In genomic region chr6:68559716-68560115, GRCh38 we compare ENCODE assay signal across 10 cellular contexts.
DNase-seq lines count a peak whose midpoint lies in the region; ATAC-seq and TF ChIP-seq lines count a peak whose summit lies in the region.
"Had no signal": no experiment of that assay in that cellular context is flagged by ENCODE, and none has a peak within 500 bp of the region (broad histone marks: within the 10 kb centered on the region; RNA-seq: fewer than 3 reads in every experiment).

No MANE protein-coding gene starts in this region.

- no peak for TF ChIP-seq CTCF in dorsolateral prefrontal cortex (IDR thresholded peaks at IDR 0.05 in 54 of 56, conservative IDR thresholded peaks at IDR 0.05 in 2 of 56; ENCODE audit: low read depth in 1 of 56, partially characterized antibody in 56 of 56)
- TF ChIP-seq CTCF in OCI-LY7 (conservative IDR thresholded peaks at IDR 0.05; ENCODE audit: low read length) = no peak

- H3K9me3 ChIP-seq in OCI-LY7 (ENCODE audit: low read length) = no peaks in the 10 kb centered on the region

- H4K20me1 ChIP-seq in OCI-LY7 (ENCODE audit: insufficient read depth, low read length) = no peaks in the 10 kb centered on the region

- H3K79me2 ChIP-seq in OCI-LY7 (ENCODE audit: insufficient read depth, low read depth, low read length) = no peaks in the 10 kb centered on the region

- no peaks in the 10 kb centered on the region for H3K9me2 ChIP-seq in OCI-LY7 (ENCODE audit: insufficient read depth, low read length)

- H3K27me3 ChIP-seq in dorsolateral prefrontal cortex = no peaks in the 10 kb centered on the region

- POLR2A ChIA-PET in OCI-LY7 (lab: Charles Lee) = no interaction called here

- peak; percentile 29 for DNase-seq in HCEC 1CT
- peak; percentile 71 to 88 for DNase-seq in NCI-H446 (lab: John Stamatoyannopoulos, UW)
- DNase-seq in dorsolateral prefrontal cortex = peak in 1 of 10 donors; percentile 28
- DNase-seq in putamen (ENCODE audit: low spot score) = peak; percentile 29
- no peak for DNase-seq in OCI-LY7 (ENCODE audit: low spot score)
- no peak for DNase-seq in mucosa of gallbladder (ENCODE audit: low spot score)
- DNase-seq in NCI-H2227 treated with DMSO at 0.1 percent for 48 hours (lab: John Stamatoyannopoulos, UW) = no peak
- DNase-seq: activated effector memory CD4-positive, alpha-beta T cell treated with Interleukin-2 at 50 U/mL for 16 hours; small intestine had no signal

- no peak overlapping the region for H3K4me2 ChIP-seq in OCI-LY7 (ENCODE audit: low read length)

- H3K4me3 ChIP-seq in dorsolateral prefrontal cortex (peak overlapping the region in 40 of 59 donors; percentile 0 to 53 (median 24)), OCI-LY7 (ENCODE audit: low read depth, low read length, poor library complexity, severe bottlenecking) (no peak overlapping the region)

- CTCF ChIA-PET in OCI-LY7 (lab: Charles Lee; ENCODE audit: unreplicated experiment) = no interaction called here

- no TSS peak for BruUV-seq in OCI-LY7 (replicated peaks; lab: Mats Ljungman, UMichigan)

- H3K27ac ChIP-seq in dorsolateral prefrontal cortex (peak overlapping the region in 28 of 59 donors; percentile 1 to 65 (median 33)), OCI-LY7 (ENCODE audit: low read depth, low read length, poor library complexity, severe bottlenecking) (no peak overlapping the region)

- no peak overlapping the region for H2AFZ ChIP-seq in OCI-LY7 (ENCODE audit: low read length)

- H3K4me1 ChIP-seq in OCI-LY7 (ENCODE audit: insufficient read depth, low read length, poor library complexity, severe bottlenecking) = no peaks in the 10 kb centered on the region

- intact Hi-C loops in dorsolateral prefrontal cortex (cut with DNase I) = loop anchor here (2.0 to 5.0 kb wide), 3 partner anchors 75 to 408 kb away; partner anchors contain the start of gene ADGRB3 (in 2 of the 2)
- intact Hi-C loops in OCI-LY7 (cut with micrococcal nuclease; ENCODE audit: unreplicated experiment) = no loop called here

- no peaks in the 10 kb centered on the region for H3K36me3 ChIP-seq in OCI-LY7 (ENCODE audit: insufficient read depth, low read length)

- ATAC-seq in GM18502 (IDR thresholded peaks at IDR 0.05; ENCODE audit: poor library complexity, unreplicated experiment) = no peak

Comparison
In these comparisons a context has a peak if more than half of its experiments do, and no peak if none do; other contexts are left out.
1. DNase-seq: peak in HCEC 1CT (single experiment), NCI-H446 (2 of 2) and putamen (single experiment); none in OCI-LY7 (single experiment), mucosa of gallbladder (single experiment) and NCI-H2227 treated with DMSO at 0.1 percent for 48 hours (single experiment).